In the genomic region with DNA sequence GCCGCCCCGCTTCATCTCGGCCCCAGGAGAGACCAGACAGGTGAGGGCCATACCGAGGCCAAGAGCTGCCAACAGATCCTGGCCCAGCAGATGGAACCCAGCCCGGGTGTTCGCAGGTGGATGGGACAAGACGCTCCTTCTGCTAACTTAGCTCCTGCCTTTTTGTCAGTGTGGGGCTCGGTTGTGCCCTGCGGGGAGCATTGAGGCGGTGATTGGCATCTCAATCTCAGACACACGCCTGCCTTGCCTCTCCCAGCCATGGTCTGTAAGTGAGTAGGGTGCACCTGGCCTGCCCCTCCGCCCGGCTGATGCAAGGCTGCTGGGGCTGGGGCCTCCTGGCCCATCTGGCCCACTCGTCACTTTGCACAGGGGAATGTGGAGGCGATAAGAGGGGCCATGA, we compare ENCODE assay signal across 15 cellular contexts.
"Had no signal": no experiment of that assay in that cellular context is flagged by ENCODE, and none has a peak within 500 bp of the region (broad histone marks: within the 10 kb centered on the region; RNA-seq: fewer than 3 reads in every experiment).

No MANE protein-coding gene starts in this region.

- DNase-seq: cortex of kidney; effector CD8-positive, alpha-beta T cell; foreskin melanocyte; hippocampal formation; kidney glomerular epithelial cell; naive thymus-derived CD4-positive, alpha-beta T cell; nephron progenitor cell; small intestine; stimulated activated CD4-positive, alpha-beta T cell treated with anti-CD3 and anti-CD28 coated beads, Interleukin-2, amount 100 ng/mL, for 48 hours; stimulated activated naive CD4-positive, alpha-beta T cell treated with Interleukin-2 at 50 U/mL for 16 hours had no signal

- H3K27me3 Mint-ChIP-seq: naive thymus-derived CD4-positive, alpha-beta T cell; type B pancreatic cell had no signal

- H3K9me3 ChIP-seq: heart left ventricle, ovary, right atrium auricular region had no signal

- H3K27ac Mint-ChIP-seq: naive thymus-derived CD4-positive, alpha-beta T cell; nephron progenitor cell; type B pancreatic cell had no signal

- H3K4me3 Mint-ChIP-seq: naive thymus-derived CD4-positive, alpha-beta T cell; nephron progenitor cell; type B pancreatic cell had no signal

- H3K4me3 ChIP-seq: dorsolateral prefrontal cortex, heart left ventricle, ovary, right atrium auricular region had no signal

- H3K9me3 Mint-ChIP-seq: type B pancreatic cell had no signal

- H3K27me3 ChIP-seq: dorsolateral prefrontal cortex, heart left ventricle, ovary, right atrium auricular region had no signal

- H3K36me3 ChIP-seq: ovary, right atrium auricular region had no signal

- H3K4me1 ChIP-seq: heart left ventricle, right atrium auricular region had no signal

- H3K27ac ChIP-seq: dorsolateral prefrontal cortex, heart left ventricle, ovary, right atrium auricular region had no signal

- ATAC-seq: naive thymus-derived CD4-positive, alpha-beta T cell had no signal
